In the genomic region with DNA sequence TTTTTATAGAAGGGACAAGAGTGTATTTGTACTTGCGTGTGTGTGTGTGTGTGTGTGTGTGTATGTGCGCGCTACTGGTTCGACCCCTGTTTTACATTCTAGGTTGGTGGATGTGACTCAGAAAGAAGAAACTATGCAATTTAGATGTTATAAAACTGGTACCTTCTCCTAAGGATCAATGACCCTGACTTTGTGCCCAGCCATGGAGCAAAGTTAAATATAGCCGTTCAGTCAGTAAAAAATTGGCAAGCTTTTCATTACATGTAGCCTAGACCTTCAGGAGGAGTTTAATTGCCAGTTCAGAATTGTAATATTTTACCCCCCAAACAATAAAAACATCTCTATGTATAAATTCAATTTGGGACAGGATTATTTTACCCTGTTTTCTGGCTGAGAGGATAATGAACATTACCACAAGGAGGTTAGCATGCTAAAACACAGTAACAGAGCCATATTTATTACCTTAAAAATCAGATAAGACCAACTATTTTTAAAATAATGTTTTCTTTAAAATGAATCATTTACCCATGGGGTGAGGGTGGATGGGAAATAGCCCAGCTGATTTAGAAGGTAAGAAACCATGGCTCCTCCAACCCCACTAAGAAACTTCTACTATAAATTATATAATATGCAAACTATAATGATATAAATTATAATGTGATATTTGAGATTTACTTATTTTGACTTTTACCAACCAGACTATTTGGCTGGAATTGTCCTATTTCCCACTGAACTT, we compare ENCODE assay signal across 19 cellular contexts. TPM values are rescaled to one million over a fixed set of nuclear protein-coding genes. Genes with fewer than 3 reads are reported as not detected.
DNase-seq lines count a peak whose midpoint lies in the region; ATAC-seq, FAIRE-seq and TF ChIP-seq lines count a peak whose summit lies in the region.
"Had no signal": no experiment of that assay in that cellular context is flagged by ENCODE, and none has a peak within 500 bp of the region (broad histone marks: within the 10 kb centered on the region; RNA-seq: fewer than 3 reads in every experiment).

No MANE protein-coding gene starts in this region.

- no peak overlapping the region for H2BK15ac ChIP-seq in neuronal stem cell (ENCODE audit: low read length)

- H3K36me3 ChIP-seq in liver (ENCODE audit: control insufficient read depth in 4 of 4, insufficient read depth in 3 of 4, low read depth in 1 of 4, low read length in 3 of 4), result no peaks in the 10 kb centered on the region
- no peaks in the 10 kb centered on the region for H3K36me3 ChIP-seq in HepG2 (replicated peaks in 1 of 2; ENCODE audit: control insufficient read depth in 1 of 2, insufficient read depth in 2 of 2, low read length in 2 of 2)
- H3K36me3 ChIP-seq in K562 (ENCODE audit: control insufficient read depth, insufficient read depth, low read length), result no peaks in the 10 kb centered on the region
- no peaks in the 10 kb centered on the region for H3K36me3 ChIP-seq in right lobe of liver
- no peaks in the 10 kb centered on the region for H3K36me3 ChIP-seq in neuronal stem cell (replicated peaks in 1 of 2; ENCODE audit: control insufficient read depth in 2 of 2, insufficient read depth in 2 of 2, low read length in 2 of 2)
- H3K36me3 ChIP-seq: BE2C had no signal

- WGBS in liver, result 45% methylated on average over 5 of the region's 5 CpGs
- WGBS in HepG2 (ENCODE audit: low lambda C conversion rate), result 76% methylated on average over 5 of the region's 5 CpGs
- 72% methylated on average over 5 of the region's 5 CpGs for WGBS in K562 (ENCODE audit: insufficient coverage, low coverage, missing lambda C conversion rate)
- WGBS in right lobe of liver (ENCODE audit: insufficient coverage, low coverage, low lambda C conversion rate, missing lambda C conversion rate), result 50% methylated on average over 5 of the region's 5 CpGs
- WGBS in neuronal stem cell (ENCODE audit: extremely low coverage in 2 of 2, insufficient read length in 2 of 2, insufficient replicate concordance in 1 of 2), 2 donors, result no CpG with 5 or more reads among the region's 5 CpGs

- no peak overlapping the region for H2BK120ac ChIP-seq in neuronal stem cell (ENCODE audit: low read depth, low read length)

- H4K8ac ChIP-seq in neuronal stem cell (ENCODE audit: low read depth, low read length), result no peak overlapping the region

- no peak overlapping the region for H3K23ac ChIP-seq in neuronal stem cell (ENCODE audit: low read depth, low read length, poor library complexity)

- no peak for TF ChIP-seq EP300 in HepG2 (IDR thresholded peaks at IDR 0.05; ENCODE audit: low read depth in 2 of 2, low read length in 2 of 2)
- no peak for TF ChIP-seq EP300 in HepG2 (CRISPR knock-in tag; IDR thresholded peaks at IDR 0.05; ENCODE audit: borderline replicate concordance)
- TF ChIP-seq EP300 in K562 (IDR thresholded peaks at IDR 0.05; ENCODE audit: low read length), result no peak

- no peak for TF ChIP-seq POLR2A in HepG2 (IDR thresholded peaks at IDR 0.05; ENCODE audit: insufficient read depth in 1 of 2, low read depth in 2 of 2, low read length in 2 of 2)
- TF ChIP-seq POLR2A in K562 (conservative IDR thresholded peaks at IDR 0.05), result no peak
- TF ChIP-seq POLR2A in right lobe of liver (IDR thresholded peaks at IDR 0.05), result no peak

- H3K4ac ChIP-seq in neuronal stem cell (ENCODE audit: low read length), result no peak overlapping the region

- H3K4me2 ChIP-seq in HepG2 (ENCODE audit: low read depth, low read length) (no peak overlapping the region), K562 (ENCODE audit: insufficient read depth, low read length) (no peak overlapping the region), neuronal stem cell (ENCODE audit: insufficient read depth, low read length, poor library complexity, severe bottlenecking) (no peak overlapping the region)

- no peak overlapping the region for H2AK5ac ChIP-seq in neuronal stem cell (ENCODE audit: low read depth, low read length)

- H4K91ac ChIP-seq in neuronal stem cell (ENCODE audit: low read depth, low read length, poor library complexity), result no peak overlapping the region

- H3K9ac ChIP-seq in liver (ENCODE audit: low read depth in 1 of 2, low read length in 2 of 2) (no peak overlapping the region), HepG2 (ENCODE audit: insufficient read depth, low read depth, low read length) (no peak overlapping the region), K562 (ENCODE audit: insufficient read depth in 1 of 2, low read depth in 2 of 2, low read length in 2 of 2) (no peak overlapping the region), neuronal stem cell (ENCODE audit: low read depth, low read length, poor library complexity) (no peak overlapping the region)

- H2BK5ac ChIP-seq in neuronal stem cell (ENCODE audit: low read length), result no peak overlapping the region

- no peaks in the 10 kb centered on the region for H3K9me3 ChIP-seq in liver (ENCODE audit: control insufficient read depth in 4 of 4, low read length in 3 of 4)
- no peaks in the 10 kb centered on the region for H3K9me3 ChIP-seq in HepG2 (ENCODE audit: low read length)
- H3K9me3 ChIP-seq in K562 (replicated peaks; ENCODE audit: control insufficient read depth, insufficient read depth, low read depth, low read length), result no peaks in the 10 kb centered on the region
- H3K9me3 ChIP-seq in right lobe of liver, result no peaks in the 10 kb centered on the region
- H3K9me3 ChIP-seq in neuronal stem cell (replicated peaks in 1 of 2; ENCODE audit: control insufficient read depth in 2 of 2, insufficient read depth in 1 of 2, low read depth in 1 of 2, low read length in 2 of 2), result no peaks in the 10 kb centered on the region
- H3K9me3 ChIP-seq: BE2C, Caco-2 had no signal

- TF ChIP-seq CTCF in liver (IDR thresholded peaks at IDR 0.05; ENCODE audit: low read depth, low read length, missing input control) (no peak), HepG2 (CRISPR knock-in tag; IDR thresholded peaks at IDR 0.05) (no peak), K562 (IDR thresholded peaks at IDR 0.05 in 2 of 3, conservative IDR thresholded peaks at IDR 0.05 in 1 of 3; ENCODE audit: insufficient read depth in 2 of 3, low read depth in 1 of 3, low read length in 3 of 3) (no peak), right lobe of liver (IDR thresholded peaks at IDR 0.05) (no peak)

- TF ChIP-seq RAD21 in liver (IDR thresholded peaks at IDR 0.05) (peak; percentile 28 to 32), HepG2 (CRISPR knock-in tag; IDR thresholded peaks at IDR 0.05) (no peak), K562 (CRISPR knock-in tag; conservative IDR thresholded peaks at IDR 0.05 in 1 of 2, IDR thresholded peaks at IDR 0.05 in 1 of 2) (no peak)

- no peaks in the 10 kb centered on the region for H3K79me1 ChIP-seq in neuronal stem cell (ENCODE audit: low read depth, low read length)

- H3K9me1 ChIP-seq in K562 (ENCODE audit: control insufficient read depth, insufficient read depth, low read length), result no peaks in the 10 kb centered on the region

- no peak overlapping the region for H3K18ac ChIP-seq in neuronal stem cell (ENCODE audit: low read length)

- H3K27me3 ChIP-seq in liver (ENCODE audit: control insufficient read depth in 4 of 4, insufficient read depth in 4 of 4, low read length in 3 of 4), result no peaks in the 10 kb centered on the region
- no peaks in the 10 kb centered on the region for H3K27me3 ChIP-seq in HepG2 (ENCODE audit: control insufficient read depth in 1 of 2, insufficient read depth in 2 of 2, low read length in 2 of 2)
- H3K27me3 ChIP-seq in K562 (ENCODE audit: control insufficient read depth in 2 of 2, insufficient read depth in 2 of 2, low read length in 2 of 2), result peaks cover 2 to 4% of the 10 kb centered on the region in 2 experiments; a peak in 2 of 5 replicates
- H3K27me3 ChIP-seq in right lobe of liver, result no peaks in the 10 kb centered on the region
- no peaks in the 10 kb centered on the region for H3K27me3 ChIP-seq in neuronal stem cell (ENCODE audit: control insufficient read depth in 3 of 3, insufficient read depth in 3 of 3, low read depth in 1 of 3, low read length in 3 of 3)
- H3K27me3 ChIP-seq: BE2C had no signal

- no peak overlapping the region for H2BK12ac ChIP-seq in neuronal stem cell (ENCODE audit: low read length)

- in situ Hi-C loops in HepG2 (cut with HindIII; ENCODE audit: extremely low pct_ligation_motif_present, low pct_unique_long_range_greater_than_20kb) (loop anchor here (10.0 to 25.0 kb wide), 2 partner anchors 376 to 803 kb away; no protein-coding TSS in a partner anchor), K562 (cut with MboI) (no loop called here)

- BruUV-seq in HepG2 (replicated peaks; lab: Mats Ljungman, UMichigan) (no TSS peak), K562 (replicated peaks; lab: Mats Ljungman, UMichigan) (no TSS peak)

- DNase-seq in HepG2 (ENCODE audit: low spot score) (no peak), K562 (ENCODE audit: extremely low read depth in 1 of 4, low spot score in 3 of 4) (no peak), right lobe of liver (peak in 1 of 3 donors; percentile 62), DMS79 (lab: John Stamatoyannopoulos, UW) (no peak), neuronal stem cell (ENCODE audit: low spot score) (no peak)
- DNase-seq in activated naive CD4-positive, alpha-beta T cell treated with anti-CD3 and anti-CD28 coated beads, Interleukin-2, amount 50 U/mL, for 16 hours, result no peak
- DNase-seq: ACHN; BE2C; C1 segment of cervical spinal cord; Caco-2; CD4-positive, CD25-positive, alpha-beta regulatory T cell; CD8-positive, alpha-beta memory T cell; GF-D8; H9 had no signal

- H3K4me3 ChIP-seq in liver (ENCODE audit: low read depth in 1 of 3, low read length in 3 of 3) (no peak overlapping the region), HepG2 (replicated peaks in 1 of 3; ENCODE audit: insufficient read depth in 1 of 3, low read depth in 2 of 3, low read length in 3 of 3) (no peak overlapping the region), K562 (no peak overlapping the region), right lobe of liver (no peak overlapping the region), neuronal stem cell (ENCODE audit: low read length in 2 of 2) (no peak overlapping the region)

- no peaks in the 10 kb centered on the region for H4K20me1 ChIP-seq in HepG2 (ENCODE audit: insufficient read depth, low read length)
- H4K20me1 ChIP-seq in K562 (replicated peaks; ENCODE audit: control insufficient read depth, insufficient read depth, low read length), result no peaks in the 10 kb centered on the region

- POLR2A ChIA-PET in HepG2 (lab: Yijun Ruan, JAX), result no interaction called here
- POLR2A ChIA-PET in K562 (lab: Yijun Ruan, JAX), result interaction anchor here (1.0 kb wide), 1 partner anchor 10 kb away, joined by 4 read pairs; no protein-coding TSS in a partner anchor

- ATAC-seq in HepG2 (no peak), K562 (no peak), right lobe of liver (peak; percentile 87 to 91 (median 88))

- no peaks in the 10 kb centered on the region for H3K79me2 ChIP-seq in HepG2 (ENCODE audit: insufficient read depth, low read length)
- H3K79me2 ChIP-seq in K562 (ENCODE audit: control insufficient read depth, insufficient read depth, low read length), result no peaks in the 10 kb centered on the region

- FAIRE-seq in HepG2 (lab: Jason Lieb, UNC) (no peak), K562 (lab: Jason Lieb, UNC) (no peak)
- FAIRE-seq: A204.1, D721Med, H1, HTR-8/SVneo had no signal

- H3K27ac ChIP-seq in liver (ENCODE audit: low read depth in 1 of 2, low read length in 2 of 2) (peak overlapping the region in 1 of 2 donors; percentile 13), HepG2 (ENCODE audit: extremely low read length, insufficient read depth, low read length) (no peak overlapping the region), K562 (ENCODE audit: extremely low read depth, low read depth, low read length) (no peak overlapping the region), right lobe of liver (no peak overlapping the region), neuronal stem cell (replicated peaks; ENCODE audit: low read length) (no peak overlapping the region)

- intact Hi-C loops in HepG2 (cut with micrococcal nuclease; ENCODE audit: unreplicated experiment) (no loop called here), K562 (cut with micrococcal nuclease) (loop anchor here (5.0 kb wide), 1 partner anchor 154 kb away; no protein-coding TSS in a partner anchor), right lobe of liver (cut with DNase I) (loop anchor here in 1 of 2 donors (5.0 kb wide), 1 partner anchor 106 kb away; no protein-coding TSS in a partner anchor)

- CTCF ChIA-PET in HepG2 (lab: Yijun Ruan, JAX; ENCODE audit: low intra/inter-chr PET ratio, low total read pairs), result no interaction called here
- CTCF ChIA-PET in K562 (lab: Yijun Ruan, JAX; ENCODE audit: low intra/inter-chr PET ratio), result no interaction called here

- H3K4me1 ChIP-seq in liver (ENCODE audit: control insufficient read depth in 4 of 4, insufficient read depth in 4 of 4, low read length in 3 of 4) (peaks cover 10 to 27% (median 21%) of the 10 kb centered on the region in 4 donors), HepG2 (ENCODE audit: insufficient read depth, low read length) (peaks cover 30% of the 10 kb centered on the region), K562 (replicated peaks in 1 of 2; ENCODE audit: control insufficient read depth in 2 of 2, insufficient read depth in 2 of 2, low read length in 2 of 2) (peaks cover 0 to 3% of the 10 kb centered on the region in 2 experiments; a peak in 2 of 5 replicates), right lobe of liver (peaks cover 0 to 27% (median 10%) of the 10 kb centered on the region in 4 donors), neuronal stem cell (ENCODE audit: control insufficient read depth in 2 of 2, insufficient read depth in 1 of 2, low read depth in 1 of 2, low read length in 2 of 2) (no peaks in the 10 kb centered on the region)
- H3K4me1 ChIP-seq: BE2C had no signal

- no peak overlapping the region for H2AFZ ChIP-seq in HepG2 (ENCODE audit: low read length)
- H2AFZ ChIP-seq in K562 (ENCODE audit: low read depth, low read length), result peak overlapping the region; percentile 12; the same call in 1 of the 2 replicates
- H2AFZ ChIP-seq in neuronal stem cell (ENCODE audit: low read length), result no peak overlapping the region

- H3K14ac ChIP-seq in neuronal stem cell (ENCODE audit: low read length), result no peak overlapping the region

RNA-seq across cellular contexts. Expression of a gene that starts 33.5 kb away (rescaled TPM):
- 10 to 100 TPM; 12.3 to 19.0 TPM for total RNA-seq in liver
- polyA plus RNA-seq in liver, result 1 to 10 TPM; 2.5 to 4.8 TPM
- 36.1 and 51.6 TPM in 2 replicates for total RNA-seq in HepG2 (2016; rRNA removed; fragmentation: Illumina TruSeq; extraction: Trizol)
- total RNA-seq in HepG2 (2016; cell fraction: cytosol; rRNA removed; fragmentation: Illumina TruSeq; extraction: Trizol; ENCODE audit: low read depth), result 12.0 and 14.3 TPM in 2 replicates
- 32.8 and 45.8 TPM in 2 replicates for total RNA-seq in HepG2 (2016; cell fraction: insoluble cytoplasmic fraction; rRNA removed; fragmentation: Illumina TruSeq; extraction: Trizol)
- 9.2 and 11.7 TPM in 2 replicates for total RNA-seq in HepG2 (2016; cell fraction: membrane; rRNA removed; fragmentation: Illumina TruSeq; extraction: Trizol)
- 34.1 and 35.4 TPM in 2 replicates for total RNA-seq in HepG2 (2016; cell fraction: nucleus; rRNA removed; fragmentation: Illumina TruSeq; extraction: Trizol)
- 14.4 and 16.3 TPM in 2 replicates for polyA plus RNA-seq in HepG2 (2011; rRNA removed)
- polyA plus RNA-seq in HepG2 (2011; cell fraction: cytosol; rRNA removed), result 6.7 and 8.5 TPM in 2 replicates
- 20.7 and 23.7 TPM in 2 replicates for polyA plus RNA-seq in HepG2 (2011; cell fraction: nucleus; rRNA removed)
- polyA plus RNA-seq in HepG2 (2012), result 13.2 and 25.7 TPM in 2 replicates
- polyA plus RNA-seq in HepG2 (2016; cell fraction: cytosol; fragmentation: Illumina TruSeq; extraction: Trizol; ENCODE audit: low read depth), result 0.38 and 0.40 TPM in 2 replicates
- polyA plus RNA-seq in HepG2 (2016; cell fraction: insoluble cytoplasmic fraction; fragmentation: Illumina TruSeq; extraction: Trizol; ENCODE audit: low read depth), result 13.0 and 15.2 TPM in 2 replicates
- polyA plus RNA-seq in HepG2 (2016; cell fraction: membrane; fragmentation: Illumina TruSeq; extraction: Trizol; ENCODE audit: low read depth), result 1.4 and 1.5 TPM in 2 replicates
- 23.5 and 24.6 TPM in 2 replicates for polyA plus RNA-seq in HepG2 (2016; cell fraction: nucleus; fragmentation: Illumina TruSeq; extraction: Trizol; ENCODE audit: insufficient read depth, low read depth)
- 22.9 and 26.2 TPM in 2 replicates for polyA minus RNA-seq in HepG2 (2011; rRNA and poly(A)+ RNA removed; ENCODE audit: low replicate concordance)
- polyA minus RNA-seq in HepG2 (2011; cell fraction: cytosol; rRNA and poly(A)+ RNA removed), result 29.8 and 33.5 TPM in 2 replicates
- polyA minus RNA-seq in HepG2 (2011; cell fraction: nucleus; rRNA and poly(A)+ RNA removed), result 54.3 and 66.4 TPM in 2 replicates
- total RNA-seq in K562 (2011; cell fraction: chromatin; rRNA removed; ENCODE audit: low replicate concordance), result 48.7 and 126 TPM in 2 replicates
- 13.0 and 19.2 TPM in 2 replicates for total RNA-seq in K562 (2011; cell fraction: nucleolus; rRNA removed)
- total RNA-seq in K562 (2011; cell fraction: nucleoplasm; rRNA removed), result 33.1 and 37.2 TPM in 2 replicates
- 20.3 and 21.2 TPM in 2 replicates for total RNA-seq in K562 (2014; rRNA removed)
- total RNA-seq in K562 (2014; rRNA removed; fragmentation: Illumina TruSeq; extraction: Trizol), result 31.5 and 38.4 TPM in 2 replicates
- 28.4 and 31.1 TPM in 2 replicates for total RNA-seq in K562 (2015; rRNA removed; fragmentation: Illumina TruSeq; extraction: Trizol)
- 38.0 and 44.3 TPM in 2 replicates for total RNA-seq in K562 (2021)
- 25.4 and 28.7 TPM in 2 replicates for polyA plus RNA-seq in K562 (2011; rRNA removed)
- 7.9 and 13.2 TPM in 2 replicates for polyA plus RNA-seq in K562 (2011; cell fraction: cytosol; rRNA removed)
- polyA plus RNA-seq in K562 (2011; cell fraction: nucleus; rRNA removed), result 27.0 and 38.9 TPM in 2 replicates
- polyA plus RNA-seq in K562 (2012), result 9.6 and 11.5 TPM in 2 replicates
- 14.2 and 16.1 TPM in 2 replicates for polyA plus RNA-seq in K562 (2014; fragmentation: Illumina TruSeq; extraction: Trizol)
- polyA plus RNA-seq in K562 (2014; fragmentation: Nextera tagmentation; extraction: Ambion mirVana), result 1 to 10 TPM; 3.4 to 5.1 TPM
- 16.9 and 17.6 TPM in 2 replicates for polyA plus RNA-seq in K562 (2014; rRNA removed)
- polyA minus RNA-seq in K562 (2011; rRNA and poly(A)+ RNA removed), result 93.6 and 102 TPM in 2 replicates
- polyA minus RNA-seq in K562 (2011; cell fraction: cytosol; rRNA and poly(A)+ RNA removed), result 30.9 and 34.7 TPM in 2 replicates
- polyA minus RNA-seq in K562 (2011; cell fraction: nucleus; rRNA and poly(A)+ RNA removed), result 18.4 and 43.9 TPM in 2 replicates
- 10 to 100 TPM in 3 of 6 experiments, 1 to 10 TPM in 3; 9.4 to 15.4 (median 11.8) TPM for total RNA-seq in right lobe of liver
- polyA plus RNA-seq in neuronal stem cell (2013, experiment 1 of 2), result 6.7 TPM
- polyA plus RNA-seq in neuronal stem cell (2013, experiment 2 of 2), result 7.0 TPM

Comparison
In these comparisons a context has a peak if more than half of its experiments do, and no peak if none do; other contexts are left out.
1. ATAC-seq: peak in right lobe of liver (4 of 4); none in HepG2 (single experiment) and K562 (single experiment).